In genomic region chr17:376936-377863, GRCh38 we compare ENCODE assay signal across 15 cellular contexts. TPM values are rescaled to one million over a fixed set of nuclear protein-coding genes. Genes with fewer than 3 reads are reported as not detected.
DNase-seq lines count a peak whose midpoint lies in the region; ATAC-seq and TF ChIP-seq lines count a peak whose summit lies in the region.
"Had no signal": no experiment of that assay in that cellular context is flagged by ENCODE, and none has a peak within 500 bp of the region (broad histone marks: within the 10 kb centered on the region; RNA-seq: fewer than 3 reads in every experiment).

No MANE protein-coding gene starts in this region.

- H3K27ac ChIP-seq in right atrium auricular region = peak overlapping the region in 1 of 2 donors; percentile 23
- H3K27ac ChIP-seq in SK-N-MC = peak overlapping the region; percentile 71
- no peak overlapping the region for H3K27ac ChIP-seq in right cardiac atrium (ENCODE audit: low read length)
- H3K27ac ChIP-seq: PC-9 had no signal

- WGBS in right cardiac atrium = 55% methylated on average over 14 of the region's 14 CpGs

- DNase-seq in Right ventricle myocardium superior = peak; percentile 75
- DNase-seq in right atrium auricular region (ENCODE audit: low spot score) = no peak
- no peak for DNase-seq in SK-N-MC (ENCODE audit: low read depth, low spot score)
- DNase-seq in right cardiac atrium = peak; percentile 73 to 87 (median 79)
- DNase-seq in germinal center (ENCODE audit: low spot score) = no peak
- no peak for DNase-seq in retina
- no peak for DNase-seq in COLO668 (lab: John Stamatoyannopoulos, UW; ENCODE audit: unreplicated experiment)
- no peak for DNase-seq in mesenteric fat pad (ENCODE audit: low spot score)
- DNase-seq: activated CD8-positive, alpha-beta memory T cell treated with anti-CD3 and anti-CD28 coated beads for 24 hours; activated naive CD8-positive, alpha-beta T cell treated with anti-CD3 and anti-CD28 coated beads, Interleukin-2, amount 10 ng/mL, durations not matched to agents 7 days and 5 days; AML-193; H9; NCI-H2029; PC-9; upper lobe of left lung had no signal

- H3K4me3 ChIP-seq in right atrium auricular region = no peak overlapping the region
- no peak overlapping the region; the same call in 1 of the 2 replicates for H3K4me3 ChIP-seq in SK-N-MC
- H3K4me3 ChIP-seq in right cardiac atrium (ENCODE audit: low read length) = no peak overlapping the region
- H3K4me3 ChIP-seq: PC-9, upper lobe of left lung had no signal

- ATAC-seq in Right ventricle myocardium superior (ENCODE audit: poor library complexity) (peak; percentile 77), right cardiac atrium (peak; percentile 67 to 76)

- H3K4me1 ChIP-seq in right atrium auricular region (peaks cover 0 to 4% of the 10 kb centered on the region in 2 donors), right cardiac atrium (ENCODE audit: control insufficient read depth, insufficient read depth, low read length) (peaks cover 4% of the 10 kb centered on the region)

- H3K9ac ChIP-seq in SK-N-MC (ENCODE audit: insufficient read length) = peak overlapping the region; percentile 19

- H3K36me3 ChIP-seq in right atrium auricular region = no peaks in the 10 kb centered on the region
- no peaks in the 10 kb centered on the region for H3K36me3 ChIP-seq in SK-N-MC (ENCODE audit: insufficient read depth, low read length)
- H3K36me3 ChIP-seq: upper lobe of left lung had no signal

- TF ChIP-seq CTCF in right atrium auricular region (IDR thresholded peaks at IDR 0.05) = no peak

- H3K27me3 ChIP-seq in right atrium auricular region (no peaks in the 10 kb centered on the region), right cardiac atrium (ENCODE audit: control insufficient read depth, insufficient read depth) (no peaks in the 10 kb centered on the region)
- H3K27me3 ChIP-seq: upper lobe of left lung had no signal

- H3K9me3 ChIP-seq in right atrium auricular region (no peaks in the 10 kb centered on the region), SK-N-MC (ENCODE audit: low read depth, low read length) (no peaks in the 10 kb centered on the region), right cardiac atrium (ENCODE audit: control insufficient read depth, low read length) (no peaks in the 10 kb centered on the region)
- H3K9me3 ChIP-seq: upper lobe of left lung had no signal

- intact Hi-C loops in Right ventricle myocardium superior (cut with DNase I) (no loop called here), right cardiac atrium (cut with DNase I) (no loop called here)

RNA-seq across cellular contexts. Expression of gene RPH3AL, which starts 24.6 kb away (rescaled TPM):
- total RNA-seq in Right ventricle myocardium superior (4.6 TPM), right atrium auricular region (10 to 100 TPM in 1 of 2 donors, 1 to 10 TPM in 1; 7.2 to 13.1 TPM), right cardiac atrium (10 to 100 TPM in 2 of 4 donors, 1 to 10 TPM in 2; 4.7 to 11.5 (median 10.2) TPM), mesenteric fat pad (31.5 TPM)
- polyA plus RNA-seq in right cardiac atrium = 6.7 TPM

Comparison
In these comparisons a context has a peak if more than half of its experiments do, and no peak if none do; other contexts are left out.
1. DNase-seq: peak in Right ventricle myocardium superior (single experiment) and right cardiac atrium (3 of 3); none in right atrium auricular region (single experiment), SK-N-MC (single experiment), germinal center (single experiment), retina (single experiment), COLO668 (single experiment) and mesenteric fat pad (single experiment).